In the genomic region with DNA sequence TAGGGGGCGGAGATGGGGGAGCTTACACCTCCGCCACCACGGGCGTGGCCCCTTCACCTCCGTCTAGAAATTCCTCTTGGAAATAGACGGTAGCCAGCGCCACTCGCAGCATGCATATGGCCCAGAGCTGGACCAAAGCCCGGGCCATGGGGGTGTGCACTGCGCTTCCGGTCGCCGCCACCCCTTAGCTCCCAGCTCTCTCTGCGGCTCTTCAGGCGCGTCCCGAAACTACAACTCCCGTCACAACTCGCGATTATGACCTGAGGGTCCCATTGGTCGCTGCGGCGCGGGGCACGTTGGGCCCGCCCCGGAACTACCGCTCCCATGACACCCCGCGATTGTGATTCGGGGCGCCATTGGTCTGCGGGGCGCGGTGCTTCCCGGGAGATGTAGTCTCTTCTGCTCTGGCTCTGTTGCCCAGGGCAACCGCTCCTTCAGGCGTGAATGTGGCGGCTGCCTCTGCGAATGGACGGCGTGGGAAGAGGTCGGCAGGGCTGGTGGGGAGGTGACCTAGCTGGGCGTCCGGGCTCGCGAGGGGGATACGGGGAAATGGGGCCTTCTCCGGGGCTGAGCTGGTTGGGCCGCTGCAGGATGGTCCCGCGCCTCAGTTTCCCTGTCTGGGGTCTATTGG, we compare ENCODE assay signal across 8 cellular contexts. TPM values are rescaled to one million over a fixed set of nuclear protein-coding genes. Genes with fewer than 3 reads are reported as not detected.
DNase-seq lines count a peak whose midpoint lies in the region; ATAC-seq and TF ChIP-seq lines count a peak whose summit lies in the region.

Gene C19orf44 (plus strand): TSS at position 413 of the 631 bp plus-strand sequence. CDS start 4,399 bp downstream, outside the sequence.
A gene with protein sequence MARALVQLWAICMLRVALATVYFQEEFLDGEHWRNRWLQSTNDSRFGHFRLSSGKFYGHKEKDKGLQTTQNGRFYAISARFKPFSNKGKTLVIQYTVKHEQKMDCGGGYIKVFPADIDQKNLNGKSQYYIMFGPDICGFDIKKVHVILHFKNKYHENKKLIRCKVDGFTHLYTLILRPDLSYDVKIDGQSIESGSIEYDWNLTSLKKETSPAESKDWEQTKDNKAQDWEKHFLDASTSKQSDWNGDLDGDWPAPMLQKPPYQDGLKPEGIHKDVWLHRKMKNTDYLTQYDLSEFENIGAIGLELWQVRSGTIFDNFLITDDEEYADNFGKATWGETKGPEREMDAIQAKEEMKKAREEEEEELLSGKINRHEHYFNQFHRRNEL (minus strand): TSS at position 186 of the 631 bp plus-strand sequence. CDS start 38 bp downstream, at position 148.

- TF ChIP-seq POLR2A in NB4 (IDR thresholded peaks at IDR 0.05; ENCODE audit: extremely low read depth, insufficient read length): peak; percentile 55

- no peaks in the 10 kb centered on the region for H3K36me3 ChIP-seq in GM06990 (ENCODE audit: control insufficient read depth, insufficient read depth, low read length)

- TF ChIP-seq CTCF in GM06990 (IDR thresholded peaks at IDR 0.05; ENCODE audit: insufficient read depth, low read length, poor library complexity, severe bottlenecking) (no peak), NB4 (IDR thresholded peaks at IDR 0.05; ENCODE audit: low read depth, low read length) (no peak)

- ATAC-seq in HG02571 (IDR thresholded peaks at IDR 0.05; ENCODE audit: unreplicated experiment): peak; percentile 96

- H3K4me3 ChIP-seq in GM06990 (replicated peaks; ENCODE audit: low read depth, low read length) (peak within 1 kb of the TSS; percentile 97), NB4 (ENCODE audit: low read depth, low read length) (peak within 1 kb of the TSS; percentile 77)

- no peaks in the 10 kb centered on the region; the same call in 1 of the 2 replicates for H3K27me3 ChIP-seq in GM06990 (replicated peaks; ENCODE audit: control insufficient read depth, insufficient read depth, low read length)

- DNase-seq in GM06990 (ENCODE audit: extremely low read depth, insufficient read length) (peak; percentile 99), NB4 (ENCODE audit: low read depth) (peak; percentile 98), SK-N-DZ (ENCODE audit: low spot score) (peak; percentile 98), germinal center (ENCODE audit: low spot score) (peak; percentile 97), non-pigmented ciliary epithelial cell (ENCODE audit: low read depth) (peak; percentile 87), superior temporal gyrus (ENCODE audit: extremely low spot score) (peak; percentile 99)
- peak; percentile 96 for DNase-seq in activated naive CD4-positive, alpha-beta T cell treated with anti-CD3 and anti-CD28 coated beads, Interleukin-2, amount 50 U/mL, for 16 hours

RNA-seq across cellular contexts. Expression of gene C19orf44, which starts in this region (rescaled TPM):
- polyA plus RNA-seq in SK-N-DZ (2014; cell fraction: cytosol; rRNA removed): 3.1 and 5.9 TPM in 2 replicates
- 6.7 and 7.9 TPM in 2 replicates for polyA plus RNA-seq in SK-N-DZ (2014; cell fraction: nucleus; rRNA removed)

RNA-seq across cellular contexts. Expression of the second gene that starts in this region (rescaled TPM):
- polyA plus RNA-seq in SK-N-DZ (2014; cell fraction: cytosol; rRNA removed): not detected in 2 replicates
- polyA plus RNA-seq in SK-N-DZ (2014; cell fraction: nucleus; rRNA removed): not detected in 2 replicates

Comparison
In these comparisons a context has a peak if more than half of its experiments do, and no peak if none do; other contexts are left out.
1. Peak in every context shown above with its lines: DNase-seq, ATAC-seq and H3K4me3 ChIP-seq.